ENCODE assay signal across 9 cellular contexts in genomic region chr4:78613522-78614311, GRCh38.
DNase-seq lines count a peak whose midpoint lies in the region; ATAC-seq, FAIRE-seq and TF ChIP-seq lines count a peak whose summit lies in the region.
"Had no signal": no experiment of that assay in that cellular context is flagged by ENCODE, and none has a peak within 500 bp of the region (broad histone marks: within the 10 kb centered on the region; RNA-seq: fewer than 3 reads in every experiment).

No MANE protein-coding gene starts in this region.

- peak; percentile 87 for ATAC-seq in GM18867 (IDR thresholded peaks at IDR 0.05; ENCODE audit: unreplicated experiment)
- ATAC-seq in GM21528 (IDR thresholded peaks at IDR 0.05; ENCODE audit: low FRiP score, unreplicated experiment), result peak; percentile 84
- peak; percentile 60 for ATAC-seq in HG03520 (IDR thresholded peaks at IDR 0.05; ENCODE audit: unreplicated experiment)
- peak; percentile 71 to 81 for ATAC-seq in left cardiac atrium
- ATAC-seq: HCT116 had no signal

- intact Hi-C loops in left cardiac atrium (cut with DNase I), result loop anchor here (2.0 to 10.0 kb wide), 3 partner anchors 161 to 254 kb away; partner anchors contain the start of gene BMP2K (in 2 of the 2)
- intact Hi-C loops in CD14-positive monocyte (cut with micrococcal nuclease), result loop anchor here (5.0 kb wide), 1 partner anchor 249 kb away; no protein-coding TSS in a partner anchor

- no peak for DNase-seq in left cardiac atrium
- no peak for DNase-seq in CD14-positive monocyte (ENCODE audit: low spot score)
- no peak for DNase-seq in small intestine
- DNase-seq in KG1 (lab: John Stamatoyannopoulos, UW), result no peak
- DNase-seq in anterior cingulate cortex (lab: John Stamatoyannopoulos, UW), result no peak

- H3K4me1 ChIP-seq in small intestine (ENCODE audit: control insufficient read depth in 2 of 2, insufficient read depth in 1 of 2, low read depth in 1 of 2, low read length in 1 of 2), result no peaks in the 10 kb centered on the region

- H3K4me1 Mint-ChIP-seq in CD14-positive monocyte, result peaks cover 31% of the 10 kb centered on the region

- H3K36me3 ChIP-seq in small intestine (ENCODE audit: control insufficient read depth in 2 of 2, insufficient read depth in 2 of 2, low read length in 2 of 2), result no peaks in the 10 kb centered on the region

- no peaks in the 10 kb centered on the region for H3K9me3 Mint-ChIP-seq in CD14-positive monocyte

- TF ChIP-seq CTCF in CD14-positive monocyte (IDR thresholded peaks at IDR 0.05), result no peak

- H3K4me3 Mint-ChIP-seq in CD14-positive monocyte, result no peak overlapping the region

- FAIRE-seq in small intestine (lab: Jason Lieb, UNC), result no peak

- no peaks in the 10 kb centered on the region for H3K9me3 ChIP-seq in small intestine (ENCODE audit: control insufficient read depth, low read depth)

- peak overlapping the region in 2 of 7 donors; percentile 15 to 50 for H3K27ac Mint-ChIP-seq in CD14-positive monocyte

- no peak overlapping the region for H3K4me3 ChIP-seq in small intestine (ENCODE audit: low read depth in 1 of 2, low read length in 2 of 2)

- no peaks in the 10 kb centered on the region for H3K36me3 Mint-ChIP-seq in CD14-positive monocyte

- H3K27me3 ChIP-seq in small intestine (ENCODE audit: control insufficient read depth in 2 of 2, insufficient read depth in 2 of 2, low read length in 2 of 2), result no peaks in the 10 kb centered on the region

- no peak overlapping the region for H3K27ac ChIP-seq in small intestine (ENCODE audit: low read depth in 1 of 2, low read length in 1 of 2)

- WGBS in small intestine, 3 donors, result 60 to 65% (median 63%) methylated on average over 7 of the region's 7 CpGs

- no peaks in the 10 kb centered on the region for H3K27me3 Mint-ChIP-seq in CD14-positive monocyte (ENCODE audit: low read depth in 3 of 3)
